In genomic region chr14:60657609-60657983, GRCh38 we compare ENCODE assay signal across 8 cellular contexts. TPM values are rescaled to one million over a fixed set of nuclear protein-coding genes. Genes with fewer than 3 reads are reported as not detected.
A peak's percentile ranks its signal among the peaks of the same experiment; 100 is the strongest.
DNase-seq lines count a peak whose midpoint lies in the region; ATAC-seq, FAIRE-seq and TF ChIP-seq lines count a peak whose summit lies in the region.

No MANE protein-coding gene starts in this region.

- H3K36me3 Mint-ChIP-seq in activated CD4-positive, alpha-beta T cell treated with anti-CD3 and anti-CD28 coated beads, Interleukin-2, amount 10 ng/mL, durations not matched to agents 24 days and 14 days (ENCODE audit: low read depth): peaks cover 16% of the 10 kb centered on the region
- no peaks in the 10 kb centered on the region for H3K36me3 Mint-ChIP-seq in activated CD4-positive, alpha-beta memory T cell treated with anti-CD3 and anti-CD28 coated beads for 36 hours

- no peak for TF ChIP-seq CTCF in kidney (IDR thresholded peaks at IDR 0.05; ENCODE audit: borderline replicate concordance, extremely low read depth, insufficient read depth)
- TF ChIP-seq CTCF in thoracic aorta (IDR thresholded peaks at IDR 0.05): no peak

- POLR2A ChIA-PET in activated CD4-positive, alpha-beta memory T cell treated with anti-CD3 and anti-CD28 coated beads for 36 hours (lab: Charles Lee): no interaction called here

- peaks cover 80% of the 10 kb centered on the region for H3K27me3 Mint-ChIP-seq in activated CD4-positive, alpha-beta T cell treated with anti-CD3 and anti-CD28 coated beads, Interleukin-2, amount 10 ng/mL, durations not matched to agents 24 days and 14 days
- peaks cover 70% of the 10 kb centered on the region for H3K27me3 Mint-ChIP-seq in activated CD4-positive, alpha-beta memory T cell treated with anti-CD3 and anti-CD28 coated beads for 36 hours

- ATAC-seq in thoracic aorta (ENCODE audit: insufficient number of reproducible peaks, low FRiP score, low read depth) (no peak), GM19455 (IDR thresholded peaks at IDR 0.05; ENCODE audit: unreplicated experiment) (no peak), GM18868 (IDR thresholded peaks at IDR 0.05; ENCODE audit: unreplicated experiment) (no peak)

- CTCF ChIA-PET in activated CD4-positive, alpha-beta memory T cell treated with anti-CD3 and anti-CD28 coated beads for 36 hours (lab: Charles Lee): interaction anchor here (1.5 kb wide), 1 partner anchor 371 kb away, joined by 3 read pairs; no protein-coding TSS in a partner anchor

- H3K27me3 ChIP-seq in thoracic aorta (replicated peaks; ENCODE audit: insufficient read depth): no peaks in the 10 kb centered on the region

- H3K4me3 ChIP-seq in kidney (ENCODE audit: low read length in 2 of 2): peak overlapping the region; percentile 74 to 89
- H3K4me3 ChIP-seq in thoracic aorta: peak overlapping the region; percentile 78

- peaks cover 34% of the 10 kb centered on the region for H3K4me1 Mint-ChIP-seq in activated CD4-positive, alpha-beta T cell treated with anti-CD3 and anti-CD28 coated beads, Interleukin-2, amount 10 ng/mL, durations not matched to agents 24 days and 14 days
- peaks cover 36% of the 10 kb centered on the region for H3K4me1 Mint-ChIP-seq in activated CD4-positive, alpha-beta memory T cell treated with anti-CD3 and anti-CD28 coated beads for 36 hours (ENCODE audit: low read depth)

- peak overlapping the region; percentile 88 for H3K4me3 Mint-ChIP-seq in activated CD4-positive, alpha-beta T cell treated with anti-CD3 and anti-CD28 coated beads, Interleukin-2, amount 10 ng/mL, durations not matched to agents 24 days and 14 days
- peak overlapping the region; percentile 71 for H3K4me3 Mint-ChIP-seq in activated CD4-positive, alpha-beta memory T cell treated with anti-CD3 and anti-CD28 coated beads for 36 hours

- DNase-seq in activated CD4-positive, alpha-beta T cell treated with anti-CD3 and anti-CD28 coated beads, Interleukin-2, amount 10 ng/mL, durations not matched to agents 24 days and 14 days: peak; percentile 63
- no peak for DNase-seq in activated CD4-positive, alpha-beta T cell treated with anti-CD3 and anti-CD28 coated beads, Interleukin-2, amount 50 U/mL, for 4 hours
- no peak for DNase-seq in activated CD4-positive, alpha-beta memory T cell treated with anti-CD3 and anti-CD28 coated beads for 36 hours
- DNase-seq in kidney (no peak), thoracic aorta (ENCODE audit: low spot score) (no peak), kidney glomerular epithelial cell (lab: John Stamatoyannopoulos, UW) (no peak)

- FAIRE-seq in kidney (lab: Jason Lieb, UNC): no peak

- H3K27ac Mint-ChIP-seq in activated CD4-positive, alpha-beta T cell treated with anti-CD3 and anti-CD28 coated beads, Interleukin-2, amount 10 ng/mL, durations not matched to agents 24 days and 14 days: no peak overlapping the region
- no peak overlapping the region for H3K27ac Mint-ChIP-seq in activated CD4-positive, alpha-beta memory T cell treated with anti-CD3 and anti-CD28 coated beads for 36 hours

- intact Hi-C loops in activated CD4-positive, alpha-beta T cell treated with anti-CD3 and anti-CD28 coated beads, Interleukin-2, amount 10 ng/mL, durations not matched to agents 24 days and 14 days (cut with micrococcal nuclease): loop anchor here (1.0 to 5.0 kb wide), 3 partner anchors 17 to 368 kb away; partner anchors contain the start of gene SIX4
- intact Hi-C loops in activated CD4-positive, alpha-beta memory T cell treated with anti-CD3 and anti-CD28 coated beads for 36 hours (cut with micrococcal nuclease): loop anchor here (2.0 kb wide), 1 partner anchor 19 kb away; no protein-coding TSS in a partner anchor
- intact Hi-C loops in kidney (cut with DNase I): no loop called here

- H3K9me3 Mint-ChIP-seq in activated CD4-positive, alpha-beta T cell treated with anti-CD3 and anti-CD28 coated beads, Interleukin-2, amount 10 ng/mL, durations not matched to agents 24 days and 14 days: peaks cover 25% of the 10 kb centered on the region
- H3K9me3 Mint-ChIP-seq in activated CD4-positive, alpha-beta memory T cell treated with anti-CD3 and anti-CD28 coated beads for 36 hours: no peaks in the 10 kb centered on the region

- no peaks in the 10 kb centered on the region for H3K9me3 ChIP-seq in kidney (ENCODE audit: control insufficient read depth in 1 of 2, low read length in 2 of 2)
- H3K9me3 ChIP-seq in thoracic aorta: no peaks in the 10 kb centered on the region

- H3K4me1 ChIP-seq in kidney (ENCODE audit: control insufficient read depth in 1 of 2, insufficient read depth in 1 of 2, low read depth in 1 of 2, low read length in 2 of 2) (peaks cover 3 to 14% of the 10 kb centered on the region in 2 donors), thoracic aorta (ENCODE audit: control insufficient read depth in 1 of 2, low read depth in 2 of 2) (peaks cover 4 to 15% of the 10 kb centered on the region in 2 donors)

- H3K9ac ChIP-seq in kidney (ENCODE audit: low read length in 2 of 2): peak overlapping the region; percentile 55 to 65

- H3K27ac ChIP-seq in kidney (ENCODE audit: low read depth in 2 of 2, low read length in 2 of 2): no peak overlapping the region
- no peak overlapping the region for H3K27ac ChIP-seq in thoracic aorta

- H3K36me3 ChIP-seq in kidney (ENCODE audit: control insufficient read depth in 1 of 2, insufficient read depth in 2 of 2, low read length in 2 of 2) (no peaks in the 10 kb centered on the region), thoracic aorta (no peaks in the 10 kb centered on the region)

RNA-seq across cellular contexts. Expression of gene SIX1, which starts 8.3 kb away (rescaled TPM):
- total RNA-seq in activated CD4-positive, alpha-beta T cell treated with anti-CD3 and anti-CD28 coated beads, Interleukin-2, amount 10 ng/mL, durations not matched to agents 24 days and 14 days: 0.26 and 0.31 TPM in 2 replicates
- not detected for total RNA-seq in activated CD4-positive, alpha-beta memory T cell treated with anti-CD3 and anti-CD28 coated beads for 36 hours
- total RNA-seq in kidney (0.16 TPM), thoracic aorta (1 to 10 TPM; 2.6 to 5.1 TPM)
- 0.13 TPM for polyA plus RNA-seq in kidney (ENCODE audit: insufficient read depth, low read depth, low replicate concordance)
